Comparison of ENCODE assay signal across 8 cellular contexts in the genomic region with DNA sequence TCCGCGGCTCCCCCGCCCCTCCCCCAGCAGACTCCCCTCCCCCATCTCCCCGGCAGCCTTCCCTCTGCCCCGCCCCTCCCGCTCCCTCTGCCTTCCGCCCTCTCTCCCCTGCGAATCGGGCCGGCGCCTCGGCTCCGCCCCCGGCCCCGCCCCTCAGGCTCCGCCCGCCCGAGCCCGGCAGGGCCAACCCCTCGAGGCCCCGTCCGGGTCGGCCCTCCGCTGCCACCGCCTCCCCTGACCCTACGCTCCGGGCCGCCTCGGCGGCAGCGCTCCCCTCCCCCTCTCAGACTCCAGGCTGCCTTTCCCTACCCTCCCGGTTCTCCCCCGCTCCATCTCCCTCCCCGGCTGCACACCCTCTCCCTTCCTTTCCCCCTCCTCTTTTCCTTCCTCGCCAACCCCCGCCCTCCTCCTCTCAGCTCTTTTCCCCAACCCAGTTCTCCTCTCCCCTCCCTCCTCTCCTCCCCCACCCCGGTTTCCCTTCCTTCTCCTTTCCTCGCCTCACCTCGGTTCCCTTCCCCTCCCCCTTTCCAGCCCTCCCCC. TPM values are rescaled to one million over a fixed set of nuclear protein-coding genes. Genes with fewer than 3 reads are reported as not detected.
DNase-seq lines count a peak whose midpoint lies in the region; ATAC-seq, FAIRE-seq and TF ChIP-seq lines count a peak whose summit lies in the region.

No MANE protein-coding gene starts in this region.

- peak overlapping the region; percentile 68 for H3K27ac ChIP-seq in A673 (ENCODE audit: low read depth, low read length, poor library complexity, severe bottlenecking)
- peak overlapping the region; percentile 74 to 84 for H3K27ac ChIP-seq in kidney (ENCODE audit: low read depth in 2 of 2, low read length in 2 of 2)

- FAIRE-seq in kidney (lab: Jason Lieb, UNC), result no peak

- no peak overlapping the region for H3K9ac ChIP-seq in kidney (ENCODE audit: low read length in 2 of 2)

- peaks cover 15% of the 10 kb centered on the region for H3K4me1 Mint-ChIP-seq in WTC11

- peaks cover 72% of the 10 kb centered on the region for H3K27me3 Mint-ChIP-seq in WTC11 (ENCODE audit: low read depth)

- CTCF ChIA-PET in A673 (lab: Charles Lee), result no interaction called here
- CTCF ChIA-PET in WTC11 (lab: Charles Lee), result interaction anchor here (0.6 to 2.6 kb wide), 17 partner anchors 8 to 1105 kb away, joined by 3 to 30 read pairs (median 5); no protein-coding TSS in a partner anchor

- TF ChIP-seq POLR2A in GM18526 (IDR thresholded peaks at IDR 0.05; ENCODE audit: extremely low read depth, insufficient read length), result peak; percentile 28

- peak overlapping the region; percentile 84 for H3K4me3 ChIP-seq in A673 (ENCODE audit: low read depth, low read length, poor library complexity, severe bottlenecking)
- peak overlapping the region; percentile 61 to 95 for H3K4me3 ChIP-seq in cardiac fibroblast (replicated peaks in 1 of 2; ENCODE audit: low read depth in 2 of 2, low read length in 2 of 2)
- H3K4me3 ChIP-seq in kidney (ENCODE audit: low read length in 2 of 2), result peak overlapping the region; percentile 55 to 60

- H3K9me3 Mint-ChIP-seq in WTC11, result no peaks in the 10 kb centered on the region

- no TSS peak for BruUV-seq in A673 (replicated peaks; lab: Mats Ljungman, UMichigan)

- peak; percentile 99 for ATAC-seq in HG03064 (IDR thresholded peaks at IDR 0.05; ENCODE audit: low read depth, unreplicated experiment)
- ATAC-seq in WTC11, result peak; percentile 86

- peak; percentile 92 for DNase-seq in A673 (ENCODE audit: low spot score)
- DNase-seq in NCI-H2171 (lab: John Stamatoyannopoulos, UW), result peak; percentile 94
- peak; percentile 91 for DNase-seq in WTC11 (ENCODE audit: low spot score)
- DNase-seq in cardiac fibroblast (ENCODE audit: low read depth in 2 of 2), result peak; percentile 83 to 99
- peak; percentile 98 for DNase-seq in kidney
- peak; percentile 85 for DNase-seq in stimulated activated CD4-positive, alpha-beta T cell treated with anti-CD3 and anti-CD28 coated beads, Interleukin-12 subunit alpha, Interleukin-12 subunit beta, amount 100 ng/mL, for 4 hours

- no peaks in the 10 kb centered on the region for H3K27me3 ChIP-seq in A673 (replicated peaks; ENCODE audit: insufficient read depth, low read depth, low read length, poor library complexity)

- POLR2A ChIA-PET in A673 (lab: Charles Lee; ENCODE audit: low non-redundant PET) (interaction anchor here (0.5 to 0.7 kb wide), 3 partner anchors 21 to 123 kb away, joined by 3 to 8 read pairs (median 8); no protein-coding TSS in a partner anchor), WTC11 (lab: Charles Lee) (interaction anchor here (0.5 to 0.7 kb wide), 3 partner anchors 30 to 626 kb away, joined by 3 to 6 read pairs (median 4); no protein-coding TSS in a partner anchor)

- no peaks in the 10 kb centered on the region for H3K36me3 Mint-ChIP-seq in WTC11

- intact Hi-C loops in A673 (cut with micrococcal nuclease; ENCODE audit: unreplicated experiment) (no loop called here), kidney (cut with DNase I) (no loop called here)

- H3K27ac Mint-ChIP-seq in WTC11, result no peak overlapping the region

- TF ChIP-seq CTCF in A673 (conservative IDR thresholded peaks at IDR 0.05; ENCODE audit: low read depth, low read length) (no peak), WTC11 (IDR thresholded peaks at IDR 0.05) (no peak), cardiac fibroblast (IDR thresholded peaks at IDR 0.05; ENCODE audit: low read depth, low read length) (no peak), kidney (IDR thresholded peaks at IDR 0.05; ENCODE audit: borderline replicate concordance, extremely low read depth, insufficient read depth) (no peak)

- no peaks in the 10 kb centered on the region for H3K9me3 ChIP-seq in A673 (ENCODE audit: low read depth, low read length, poor library complexity, severe bottlenecking)
- no peaks in the 10 kb centered on the region for H3K9me3 ChIP-seq in kidney (ENCODE audit: control insufficient read depth in 1 of 2, low read length in 2 of 2)

- peaks cover 3% of the 10 kb centered on the region for H3K36me3 ChIP-seq in A673 (ENCODE audit: insufficient read depth, low read length, poor library complexity, severe bottlenecking)
- H3K36me3 ChIP-seq in kidney (ENCODE audit: control insufficient read depth in 1 of 2, insufficient read depth in 2 of 2, low read length in 2 of 2), result peaks cover 3 to 7% of the 10 kb centered on the region in 2 donors

- peak overlapping the region; percentile 68 for H3K4me3 Mint-ChIP-seq in WTC11

- H3K4me1 ChIP-seq in A673 (ENCODE audit: insufficient read depth, low read length, poor library complexity, severe bottlenecking), result peaks cover 15% of the 10 kb centered on the region
- H3K4me1 ChIP-seq in kidney (ENCODE audit: control insufficient read depth in 1 of 2, insufficient read depth in 1 of 2, low read depth in 1 of 2, low read length in 2 of 2), result peaks cover 5 to 16% of the 10 kb centered on the region in 2 donors

TF ChIP-seq in WTC11, 78 proteins besides CTCF, POLR2A, EP300 and RAD21:
- TF ChIP-seq SP1 (CRISPR knock-in tag; conservative IDR thresholded peaks at IDR 0.05) (peak; percentile 81), ATF1 (CRISPR knock-in tag; IDR thresholded peaks at IDR 0.05) (no peak)

RNA-seq across cellular contexts. Expression of a gene that starts 1.6 kb away (rescaled TPM):
- 3.5 and 7.5 TPM in 2 replicates for total RNA-seq in A673 (2021)
- 0.70 to 1.2 TPM (median 0.73 TPM) in 3 replicates for total RNA-seq in WTC11 (2021)
- total RNA-seq in kidney, result 24.5 TPM
- polyA plus RNA-seq in kidney (ENCODE audit: insufficient read depth, low read depth, low replicate concordance), result 15.0 TPM

Comparison
In these comparisons a context has a peak if more than half of its experiments do, and no peak if none do; other contexts are left out.
1. Peak in every context shown above with its lines: DNase-seq, ATAC-seq, H3K4me3 ChIP-seq and H3K27ac ChIP-seq.